Comparison of ENCODE assay signal across 23 cellular contexts in the genomic region with DNA sequence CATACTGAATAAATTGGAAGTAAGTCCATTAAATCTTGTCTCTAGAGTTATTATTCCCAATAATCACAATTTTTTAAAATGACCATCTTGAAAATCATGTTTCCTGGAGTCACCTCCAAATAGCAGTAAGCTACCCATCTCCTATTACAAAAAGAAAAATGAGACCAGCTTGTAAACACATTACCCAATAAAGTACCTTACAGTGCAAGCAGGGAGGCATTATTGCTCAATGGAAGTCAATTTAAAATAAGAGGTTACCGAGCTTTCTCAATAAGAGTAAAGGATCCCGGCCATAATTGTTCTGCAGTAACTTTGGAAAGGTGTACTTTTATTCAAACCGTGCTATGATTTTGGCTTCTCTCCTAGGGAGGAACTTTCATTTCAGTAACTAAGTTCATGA.
DNase-seq lines count a peak whose midpoint lies in the region; ATAC-seq, FAIRE-seq and TF ChIP-seq lines count a peak whose summit lies in the region.
"Had no signal": no experiment of that assay in that cellular context is flagged by ENCODE, and none has a peak within 500 bp of the region (broad histone marks: within the 10 kb centered on the region; RNA-seq: fewer than 3 reads in every experiment).

No MANE protein-coding gene starts in this region.

- DNase-seq in H4 (ENCODE audit: low spot score) (peak; percentile 5), NCI-H345 (lab: John Stamatoyannopoulos, UW) (peak; percentile 46), astrocyte (ENCODE audit: low read depth) (no peak), neural progenitor cell (ENCODE audit: low spot score) (no peak), heart left ventricle (no peak), glutamatergic neuron (no peak), anterior cingulate cortex (lab: John Stamatoyannopoulos, UW) (no peak)
- DNase-seq: MM.1S, NCI-H1092, NCI-H1436, NCI-H187 treated with DMSO at 0.1 percent for 48 hours, NCI-H2107, NCI-H226, NCI-H526 treated with DMSO at 0.1 percent for 48 hours had no signal

- H3K36me3 ChIP-seq in astrocyte (ENCODE audit: insufficient read depth, low read length) (no peaks in the 10 kb centered on the region), neural progenitor cell (no peaks in the 10 kb centered on the region), heart left ventricle (no peaks in the 10 kb centered on the region)

- no peak overlapping the region for H3K4me2 ChIP-seq in astrocyte (ENCODE audit: low read length)
- no peak overlapping the region for H3K4me2 ChIP-seq in neural progenitor cell
- H3K4me2 ChIP-seq: A549 had no signal

- no peak overlapping the region for H3K4me3 Mint-ChIP-seq in astrocyte (ENCODE audit: unreplicated experiment)
- no peak overlapping the region for H3K4me3 Mint-ChIP-seq in neural progenitor cell
- H3K4me3 Mint-ChIP-seq in glutamatergic neuron (ENCODE audit: unreplicated experiment): no peak overlapping the region
- H3K4me3 Mint-ChIP-seq: B cell, CD14-positive monocyte had no signal

- intact Hi-C loops in heart left ventricle (cut with DNase I): no loop called here

- ATAC-seq in heart left ventricle: no peak
- ATAC-seq in HG03159 (IDR thresholded peaks at IDR 0.05; ENCODE audit: unreplicated experiment): no peak
- ATAC-seq: A549, HepG2, K562, Panc1, SK-N-SH treated with all-trans-retinoic acid at 6 μM for 48 hours had no signal

- peaks cover 3% of the 10 kb centered on the region for H3F3A ChIP-seq in neural progenitor cell (ENCODE audit: low read depth)

- no peak overlapping the region for H2AFZ ChIP-seq in astrocyte (ENCODE audit: low read depth, low read length)
- H2AFZ ChIP-seq in neural progenitor cell (replicated peaks): peak overlapping the region; percentile 11

- H4K20me1 ChIP-seq in astrocyte (ENCODE audit: insufficient read depth, low read length): no peaks in the 10 kb centered on the region
- no peaks in the 10 kb centered on the region for H4K20me1 ChIP-seq in neural progenitor cell (ENCODE audit: low read depth)

- H3K27me3 Mint-ChIP-seq in astrocyte (ENCODE audit: low read depth, unreplicated experiment) (no peaks in the 10 kb centered on the region), neural progenitor cell (ENCODE audit: insufficient read depth, low read depth) (no peaks in the 10 kb centered on the region), glutamatergic neuron (ENCODE audit: unreplicated experiment) (no peaks in the 10 kb centered on the region)
- H3K27me3 Mint-ChIP-seq: B cell had no signal

- no peaks in the 10 kb centered on the region for H3K4me1 ChIP-seq in astrocyte (ENCODE audit: insufficient read depth, low read length)
- peaks cover 19% of the 10 kb centered on the region for H3K4me1 ChIP-seq in neural progenitor cell
- H3K4me1 ChIP-seq in heart left ventricle: peaks cover 0 to 6% (median 0%) of the 10 kb centered on the region in 12 donors
- H3K4me1 ChIP-seq: A549 had no signal

- no peak overlapping the region for H3K27ac Mint-ChIP-seq in astrocyte (ENCODE audit: unreplicated experiment)
- no peak overlapping the region for H3K27ac Mint-ChIP-seq in neural progenitor cell
- H3K27ac Mint-ChIP-seq in glutamatergic neuron (ENCODE audit: unreplicated experiment): no peak overlapping the region
- H3K27ac Mint-ChIP-seq: B cell, CD14-positive monocyte had no signal

- FAIRE-seq in astrocyte (lab: Jason Lieb, UNC): peak; percentile 74
- FAIRE-seq: A549, H54, HepG2, K562 had no signal

- H3K27me3 ChIP-seq in astrocyte (ENCODE audit: insufficient read depth, low read length): no peaks in the 10 kb centered on the region
- no peaks in the 10 kb centered on the region for H3K27me3 ChIP-seq in neural progenitor cell
- H3K27me3 ChIP-seq in heart left ventricle: peaks cover 0 to 3% (median 0%) of the 10 kb centered on the region in 9 donors

- WGBS in heart left ventricle, 4 donors: 54 to 69% (median 59%) methylated on average over 3 of the region's 3 CpGs

- H3K9ac ChIP-seq in astrocyte (ENCODE audit: low read length): no peak overlapping the region
- no peak overlapping the region for H3K9ac ChIP-seq in neural progenitor cell

- no peaks in the 10 kb centered on the region for H3K4me1 Mint-ChIP-seq in astrocyte (ENCODE audit: low read depth, unreplicated experiment)
- no peaks in the 10 kb centered on the region for H3K4me1 Mint-ChIP-seq in neural progenitor cell
- no peaks in the 10 kb centered on the region for H3K4me1 Mint-ChIP-seq in glutamatergic neuron (ENCODE audit: low read depth, unreplicated experiment)
- H3K4me1 Mint-ChIP-seq: B cell, CD14-positive monocyte had no signal

- no peaks in the 10 kb centered on the region for H3K36me3 Mint-ChIP-seq in astrocyte (ENCODE audit: low read depth, unreplicated experiment)
- no peaks in the 10 kb centered on the region for H3K36me3 Mint-ChIP-seq in neural progenitor cell
- H3K36me3 Mint-ChIP-seq in glutamatergic neuron (ENCODE audit: unreplicated experiment): no peaks in the 10 kb centered on the region
- H3K36me3 Mint-ChIP-seq: CD14-positive monocyte had no signal

- TF ChIP-seq CTCF in astrocyte (IDR thresholded peaks at IDR 0.05; ENCODE audit: insufficient read depth, low read depth, low read length) (no peak), neural progenitor cell (IDR thresholded peaks at IDR 0.05) (no peak), heart left ventricle (IDR thresholded peaks at IDR 0.05) (no peak), glutamatergic neuron (IDR thresholded peaks at IDR 0.05; ENCODE audit: partially characterized antibody, unreplicated experiment) (no peak)

- H3K4me3 ChIP-seq in astrocyte (ENCODE audit: insufficient read depth, low read depth, low read length): no peak overlapping the region
- H3K4me3 ChIP-seq in neural progenitor cell: no peak overlapping the region
- no peak overlapping the region for H3K4me3 ChIP-seq in heart left ventricle
- H3K4me3 ChIP-seq: A549, K562 had no signal

- H3K79me2 ChIP-seq in astrocyte (ENCODE audit: insufficient read depth, low read length) (no peaks in the 10 kb centered on the region), neural progenitor cell (ENCODE audit: low read depth) (no peaks in the 10 kb centered on the region)

- H3K27ac ChIP-seq in astrocyte (ENCODE audit: low read depth, low read length) (no peak overlapping the region), neural progenitor cell (no peak overlapping the region), heart left ventricle (no peak overlapping the region)
- H3K27ac ChIP-seq: A549 had no signal

- H3K9me3 Mint-ChIP-seq in astrocyte (ENCODE audit: unreplicated experiment) (no peaks in the 10 kb centered on the region), neural progenitor cell (no peaks in the 10 kb centered on the region), glutamatergic neuron (ENCODE audit: unreplicated experiment) (no peaks in the 10 kb centered on the region)

- no peak for TF ChIP-seq POLR2A in heart left ventricle (IDR thresholded peaks at IDR 0.05)

- H3K9me3 ChIP-seq in astrocyte (ENCODE audit: insufficient read depth, low read depth, low read length) (no peaks in the 10 kb centered on the region), neural progenitor cell (ENCODE audit: low read depth) (no peaks in the 10 kb centered on the region), heart left ventricle (peaks cover 0 to 4% (median 0%) of the 10 kb centered on the region in 12 donors)
- H3K9me3 ChIP-seq: A549 had no signal

Comparison
In these comparisons a context has a peak if more than half of its experiments do, and no peak if none do; other contexts are left out.
1. DNase-seq: peak in H4 (single experiment) and NCI-H345 (single experiment); none in astrocyte (single experiment), neural progenitor cell (single experiment), heart left ventricle (0 of 5), glutamatergic neuron (single experiment) and anterior cingulate cortex (0 of 58).